ENCODE assay signal across 1 cellular context in genomic region chr14:89730692-89731091, GRCh38.
TF ChIP-seq lines count a peak whose summit lies in the region.

No MANE protein-coding gene starts in this region.

TF ChIP-seq in GM23338, 12 proteins besides CTCF, POLR2A, EP300 and RAD21 (continued from another document):
- TF ChIP-seq ETS1 (IDR thresholded peaks at IDR 0.05) = no peak
- no peak for TF ChIP-seq ZNF331 (CRISPR knock-in tag; IDR thresholded peaks at IDR 0.05; ENCODE audit: low read depth)
TF ChIP-seq in GM23338: peak in this region for 0.
